In the genomic region with DNA sequence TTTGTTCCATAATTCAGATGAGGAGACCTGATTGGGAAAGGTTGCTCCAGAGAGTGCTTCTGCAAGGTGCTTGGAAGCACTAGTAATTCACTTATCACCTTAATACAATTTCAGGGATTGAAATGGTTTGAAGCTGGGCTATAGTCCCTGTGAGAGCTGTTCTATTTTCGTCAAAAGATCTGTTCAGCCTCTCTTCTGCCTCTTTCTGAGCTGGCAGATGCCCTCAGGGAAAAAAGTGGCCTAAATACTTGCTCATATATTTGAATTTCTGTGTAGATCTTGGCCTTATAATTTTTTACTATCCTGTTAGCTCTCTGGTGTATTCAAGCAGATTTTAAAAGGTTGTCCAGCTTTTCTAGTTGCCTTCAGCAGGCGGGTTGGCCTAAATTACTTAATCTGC, we compare ENCODE assay signal across 29 cellular contexts. TPM values are rescaled to one million over a fixed set of nuclear protein-coding genes. Genes with fewer than 3 reads are reported as not detected.
DNase-seq lines count a peak whose midpoint lies in the region; ATAC-seq and TF ChIP-seq lines count a peak whose summit lies in the region.
"Had no signal": no experiment of that assay in that cellular context is flagged by ENCODE, and none has a peak within 500 bp of the region (broad histone marks: within the 10 kb centered on the region; RNA-seq: fewer than 3 reads in every experiment).

No MANE protein-coding gene starts in this region.

- no peak for ATAC-seq in HG03039 (IDR thresholded peaks at IDR 0.05; ENCODE audit: unreplicated experiment)
- ATAC-seq: PC-3, Right ventricle myocardium inferior had no signal

- H3K27me3 Mint-ChIP-seq in HFFc6 (ENCODE audit: insufficient read depth) = peaks cover 7% of the 10 kb centered on the region

- H3K9me3 ChIP-seq in BE2C = no peaks in the 10 kb centered on the region
- H3K9me3 ChIP-seq: BLaER1, SJCRH30 had no signal

- H3K36me3 ChIP-seq in BE2C = no peaks in the 10 kb centered on the region
- H3K36me3 ChIP-seq: BLaER1 had no signal

- H3K4me3 Mint-ChIP-seq in HFFc6 = no peak overlapping the region
- H3K4me3 Mint-ChIP-seq: CD4-positive, CD25-positive, alpha-beta regulatory T cell had no signal

- TF ChIP-seq CTCF in BE2C (IDR thresholded peaks at IDR 0.05; ENCODE audit: low read depth, low read length) = no peak
- no peak for TF ChIP-seq CTCF in HFFc6 (IDR thresholded peaks at IDR 0.05)

- DNase-seq in BE2C = peak; percentile 11
- peak; percentile 18 for DNase-seq in HFFc6
- DNase-seq in SK-N-DZ (ENCODE audit: low spot score) = peak; percentile 43
- peak; percentile 38 for DNase-seq in foreskin melanocyte
- no peak for DNase-seq in NCI-H2081 treated with DMSO at 0.1 percent for 48 hours (lab: John Stamatoyannopoulos, UW)
- DNase-seq in NCI-H187 treated with DMSO at 0.1 percent for 48 hours (lab: John Stamatoyannopoulos, UW) = no peak
- no peak for DNase-seq in NCI-H748 (lab: John Stamatoyannopoulos, UW; ENCODE audit: unreplicated experiment)
- DNase-seq: CD4-positive, CD25-positive, alpha-beta regulatory T cell; DMS153; DND-41; Karpas-422; MV-4-11; NCI-H1105 treated with DMSO at 0.1 percent for 48 hours; NCI-H146; NCI-H2029; NCI-H2171 treated with DMSO at 0.1 percent for 48 hours; NCI-H345; NCI-H510A treated with DMSO at 0.1 percent for 48 hours; NCI-H748 treated with DMSO at 0.1 percent for 48 hours; NK-92 treated with Interleukin-12 subunit alpha and Interleukin-12 subunit beta, amount 100 ng/mL, for 24 hours; PC-3; SJCRH30 had no signal

- H3K27ac Mint-ChIP-seq in HFFc6 = no peak overlapping the region
- H3K27ac Mint-ChIP-seq: CD4-positive, CD25-positive, alpha-beta regulatory T cell had no signal

- H3K4me1 ChIP-seq in BE2C = no peaks in the 10 kb centered on the region
- H3K4me1 ChIP-seq: BLaER1, SJCRH30 had no signal

- no peak overlapping the region for H3K4me3 ChIP-seq in BE2C (ENCODE audit: low read depth, low read length)
- H3K4me3 ChIP-seq: BLaER1, SJCRH30 had no signal

- no peaks in the 10 kb centered on the region for H3K9me3 Mint-ChIP-seq in HFFc6

- H3K4me1 Mint-ChIP-seq in HFFc6 (ENCODE audit: low read depth) = no peaks in the 10 kb centered on the region; the same call in 1 of the 2 replicates
- H3K4me1 Mint-ChIP-seq: CD4-positive, CD25-positive, alpha-beta regulatory T cell had no signal

- H3K27me3 ChIP-seq in BE2C = no peaks in the 10 kb centered on the region
- H3K27me3 ChIP-seq: BLaER1, SJCRH30 had no signal

- no peaks in the 10 kb centered on the region for H3K36me3 Mint-ChIP-seq in HFFc6 (ENCODE audit: low read depth)

RNA-seq across cellular contexts. Expression of gene C1orf146, which starts 22.3 kb away (rescaled TPM):
- not detected for polyA plus RNA-seq in BE2C (2012; ENCODE audit: insufficient read depth, insufficient read length, low read depth)
- total RNA-seq in HFFc6 (2021; fragmentation: NEBNext Ultra II Directional; extraction: Animal tissue kit (Norgen Biotek cat#: 25700)) = not detected
- polyA plus RNA-seq in SK-N-DZ (2014; cell fraction: cytosol; rRNA removed) = not detected in 2 replicates
- not detected in 2 replicates for polyA plus RNA-seq in SK-N-DZ (2014; cell fraction: nucleus; rRNA removed)
- total RNA-seq: A172; CD4-positive, CD25-positive, alpha-beta regulatory T cell; H4; HT-29; PC-3; Right ventricle myocardium inferior; SJCRH30; T-helper 1 cell treated with Interleukin-12 subunit alpha and Interleukin-12 subunit beta and Interleukin-4 antibody, amounts not matched to agents 30 ng/mL and 1 ng/mL, for 36 hours had no signal
- polyA plus RNA-seq: CD4-positive, CD25-positive, alpha-beta regulatory T cell had no signal

RNA-seq across cellular contexts. Expression of gene GLMN, which starts 58.8 kb away (rescaled TPM):
- 4.0 TPM for polyA plus RNA-seq in BE2C (2012; ENCODE audit: insufficient read depth, insufficient read length, low read depth)
- 1 to 10 TPM; 6.6 to 8.4 (median 7.3) TPM for total RNA-seq in HFFc6 (2021; fragmentation: NEBNext Ultra II Directional; extraction: Animal tissue kit (Norgen Biotek cat#: 25700))
- 13.1 and 14.5 TPM in 2 replicates for polyA plus RNA-seq in SK-N-DZ (2014; cell fraction: cytosol; rRNA removed)
- 15.8 and 28.6 TPM in 2 replicates for polyA plus RNA-seq in SK-N-DZ (2014; cell fraction: nucleus; rRNA removed)

RNA-seq across cellular contexts. Expression of gene RPAP2, which starts 58.8 kb away (rescaled TPM):
- 5.5 TPM for polyA plus RNA-seq in BE2C (2012; ENCODE audit: insufficient read depth, insufficient read length, low read depth)
- 10 to 100 TPM; 18.4 to 24.8 (median 21.0) TPM for total RNA-seq in HFFc6 (2021; fragmentation: NEBNext Ultra II Directional; extraction: Animal tissue kit (Norgen Biotek cat#: 25700))
- polyA plus RNA-seq in SK-N-DZ (2014; cell fraction: cytosol; rRNA removed) = 5.8 and 6.1 TPM in 2 replicates
- polyA plus RNA-seq in SK-N-DZ (2014; cell fraction: nucleus; rRNA removed) = 2.0 and 3.4 TPM in 2 replicates

Comparison
In these comparisons a context has a peak if more than half of its experiments do, and no peak if none do; other contexts are left out.
1. DNase-seq: peak in BE2C (single experiment), HFFc6 (single experiment), SK-N-DZ (single experiment) and foreskin melanocyte (single experiment); none in NCI-H2081 treated with DMSO at 0.1 percent for 48 hours (single experiment), NCI-H187 treated with DMSO at 0.1 percent for 48 hours (single experiment) and NCI-H748 (single experiment).